Comparison of ENCODE assay signal across 1 cellular context in the genomic region with DNA sequence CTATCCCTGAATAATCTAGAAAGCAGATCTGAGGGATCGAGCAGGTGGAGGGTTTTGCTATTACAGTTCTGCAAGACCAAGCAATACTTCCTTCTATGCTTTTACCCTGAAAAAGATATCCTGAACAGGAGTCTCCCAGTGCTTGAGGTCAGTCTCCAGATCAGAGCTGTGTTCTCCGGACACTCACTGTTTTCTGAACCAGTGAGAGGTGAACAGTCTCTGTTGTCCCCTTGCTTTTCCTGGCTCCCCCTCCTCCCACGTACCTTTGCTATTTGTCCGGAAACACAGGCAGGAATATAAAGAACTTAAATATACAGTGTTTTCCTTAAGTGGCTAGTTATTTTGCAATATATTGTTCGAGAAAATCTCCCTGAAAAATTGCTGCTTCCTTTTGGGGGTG.
TF ChIP-seq lines count a peak whose summit lies in the region.

No MANE protein-coding gene starts in this region.

TF ChIP-seq in SK-N-SH, 30 proteins besides CTCF, POLR2A, EP300 and RAD21 (continued from another document):
- TF ChIP-seq REST (IDR thresholded peaks at IDR 0.05; ENCODE audit: low read depth, low read length) (no peak), MXI1 (IDR thresholded peaks at IDR 0.05; ENCODE audit: low read depth, low read length) (no peak), GATA2 (CRISPR knock-in tag; IDR thresholded peaks at IDR 0.05) (no peak)
- TF ChIP-seq, protein P1, sequence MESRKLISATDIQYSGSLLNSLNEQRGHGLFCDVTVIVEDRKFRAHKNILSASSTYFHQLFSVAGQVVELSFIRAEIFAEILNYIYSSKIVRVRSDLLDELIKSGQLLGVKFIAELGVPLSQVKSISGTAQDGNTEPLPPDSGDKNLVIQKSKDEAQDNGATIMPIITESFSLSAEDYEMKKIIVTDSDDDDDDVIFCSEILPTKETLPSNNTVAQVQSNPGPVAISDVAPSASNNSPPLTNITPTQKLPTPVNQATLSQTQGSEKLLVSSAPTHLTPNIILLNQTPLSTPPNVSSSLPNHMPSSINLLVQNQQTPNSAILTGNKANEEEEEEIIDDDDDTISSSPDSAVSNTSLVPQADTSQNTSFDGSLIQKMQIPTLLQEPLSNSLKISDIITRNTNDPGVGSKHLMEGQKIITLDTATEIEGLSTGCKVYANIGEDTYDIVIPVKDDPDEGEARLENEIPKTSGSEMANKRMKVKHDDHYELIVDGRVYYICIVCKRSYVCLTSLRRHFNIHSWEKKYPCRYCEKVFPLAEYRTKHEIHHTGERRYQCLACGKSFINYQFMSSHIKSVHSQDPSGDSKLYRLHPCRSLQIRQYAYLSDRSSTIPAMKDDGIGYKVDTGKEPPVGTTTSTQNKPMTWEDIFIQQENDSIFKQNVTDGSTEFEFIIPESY (IDR thresholded peaks at IDR 0.05; ENCODE audit: borderline replicate concordance, low read depth) = no peak
